ENCODE assay signal across 15 cellular contexts in the genomic region with DNA sequence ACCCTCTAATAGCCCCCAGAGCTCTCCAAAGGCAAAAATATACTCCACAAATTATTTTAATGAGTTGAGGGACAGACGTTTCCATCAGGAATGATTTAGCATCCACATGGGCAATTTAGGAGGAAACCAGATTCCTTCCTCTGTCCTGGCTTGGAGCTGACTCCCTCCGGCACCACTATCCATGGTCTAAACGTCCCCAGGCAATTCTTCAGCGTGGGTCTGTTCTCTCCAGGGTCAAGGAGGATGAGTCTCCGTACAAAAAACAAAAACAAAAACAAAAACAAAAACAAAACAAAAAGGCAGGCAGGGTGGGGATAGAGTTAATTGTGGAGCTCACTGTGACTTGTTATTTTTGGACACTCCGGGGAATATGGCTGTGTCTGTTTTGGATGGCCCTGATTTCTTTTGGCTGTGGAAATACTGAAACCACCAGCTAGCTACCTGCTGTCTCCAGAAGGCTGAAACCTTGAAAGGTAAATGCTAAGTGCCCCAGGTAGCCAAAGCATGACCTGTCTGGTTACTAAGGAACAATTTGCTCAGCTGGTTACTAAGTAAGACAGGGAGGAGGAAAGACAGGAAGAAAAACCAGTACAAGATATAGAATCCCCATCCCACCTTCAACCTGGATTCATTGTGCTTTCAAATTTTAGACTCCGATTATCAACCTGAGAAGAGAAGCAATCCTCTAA.
"Had no signal": no experiment of that assay in that cellular context is flagged by ENCODE, and none has a peak within 500 bp of the region (broad histone marks: within the 10 kb centered on the region; RNA-seq: fewer than 3 reads in every experiment).

No MANE protein-coding gene starts in this region.

- H3K27ac ChIP-seq: esophagus muscularis mucosa, sigmoid colon, suprapubic skin, upper lobe of right lung had no signal

- H3K4me1 ChIP-seq: esophagus muscularis mucosa, sigmoid colon, suprapubic skin, upper lobe of right lung had no signal

- H3K4me3 ChIP-seq: esophagus muscularis mucosa, sigmoid colon, suprapubic skin, upper lobe of right lung had no signal

- H3K27me3 ChIP-seq: esophagus muscularis mucosa, sigmoid colon, suprapubic skin, upper lobe of right lung had no signal

- H3K4me3 Mint-ChIP-seq: activated naive CD8-positive, alpha-beta T cell; natural killer cell had no signal

- H3K27ac Mint-ChIP-seq: activated naive CD8-positive, alpha-beta T cell; natural killer cell had no signal

- DNase-seq: activated CD4-positive, alpha-beta T cell treated with anti-CD3 and anti-CD28 coated beads, Interleukin-2, amount 50 U/mL, for 48 hours; activated CD4-positive, CD25-positive, alpha-beta regulatory T cell treated with anti-CD3 and anti-CD28 coated beads, Interleukin-2, amount 50 U/mL, for 72 hours; activated gamma-delta T cell; activated T-cell treated with anti-CD3 and anti-CD28 coated beads, Interleukin-2, amount 50 U/mL, for 48 hours; amygdala; dermis blood vessel endothelial cell; mammary epithelial cell; natural killer cell; occipital lobe; sigmoid colon; stimulated activated naive CD8-positive, alpha-beta T cell treated with anti-CD3 and anti-CD28 coated beads, Interleukin-15, Interleukin-2, amounts not matched to agents 100 U/mL and 50 U/mL, for 24 hours; upper lobe of right lung had no signal

- H3K9me3 ChIP-seq: upper lobe of right lung had no signal

- H3K36me3 Mint-ChIP-seq: activated naive CD8-positive, alpha-beta T cell; natural killer cell had no signal

- H3K4me1 Mint-ChIP-seq: natural killer cell had no signal

- H3K36me3 ChIP-seq: esophagus muscularis mucosa, sigmoid colon, suprapubic skin, upper lobe of right lung had no signal
